In genomic region chr3:72678892-72679291, GRCh38 we compare ENCODE assay signal across 12 cellular contexts.
DNase-seq lines count a peak whose midpoint lies in the region; ATAC-seq and TF ChIP-seq lines count a peak whose summit lies in the region.
"Had no signal": no experiment of that assay in that cellular context is flagged by ENCODE, and none has a peak within 500 bp of the region (broad histone marks: within the 10 kb centered on the region; RNA-seq: fewer than 3 reads in every experiment).

No MANE protein-coding gene starts in this region.

- H3K4me3 Mint-ChIP-seq in GM23338, result no peak overlapping the region
- H3K4me3 Mint-ChIP-seq: activated naive CD4-positive, alpha-beta T cell treated with anti-CD3 and anti-CD28 coated beads, Interleukin-2, amount 50 U/mL, for 24 hours; central memory CD8-positive, alpha-beta T cell; immature natural killer cell had no signal

- no peaks in the 10 kb centered on the region for H3K79me2 ChIP-seq in GM23338 (replicated peaks; ENCODE audit: insufficient read depth)

- TF ChIP-seq CTCF in GM23338 (conservative IDR thresholded peaks at IDR 0.05; ENCODE audit: low read depth in 2 of 2), result no peak

- H3F3A ChIP-seq in GM23338 (replicated peaks; ENCODE audit: low read depth), result no peaks in the 10 kb centered on the region

- no peak overlapping the region for H3K27ac ChIP-seq in GM23338 (ENCODE audit: low read depth)

- no peaks in the 10 kb centered on the region for H4K20me1 ChIP-seq in GM23338 (replicated peaks; ENCODE audit: insufficient read depth)

- H3K27ac Mint-ChIP-seq in GM23338, result no peak overlapping the region
- H3K27ac Mint-ChIP-seq: activated naive CD4-positive, alpha-beta T cell treated with anti-CD3 and anti-CD28 coated beads, Interleukin-2, amount 50 U/mL, for 24 hours had no signal

- no peaks in the 10 kb centered on the region; the same call in 2 of the 3 replicates for H3K4me1 Mint-ChIP-seq in GM23338

- H3K27me3 Mint-ChIP-seq in GM23338 (ENCODE audit: insufficient read depth, low read depth, poor library complexity), result no peaks in the 10 kb centered on the region
- H3K27me3 Mint-ChIP-seq: activated naive CD4-positive, alpha-beta T cell treated with anti-CD3 and anti-CD28 coated beads, Interleukin-2, amount 50 U/mL, for 24 hours had no signal

- H3K27me3 ChIP-seq in GM23338 (ENCODE audit: insufficient read depth), result no peaks in the 10 kb centered on the region

- H3K4me1 ChIP-seq in GM23338 (ENCODE audit: insufficient read depth), result no peaks in the 10 kb centered on the region
- H3K4me1 ChIP-seq: HAP-1 had no signal

- peak; percentile 32 for DNase-seq in A172 (ENCODE audit: low spot score)
- no peak for DNase-seq in GM23338 (ENCODE audit: low spot score)
- peak; percentile 54 for DNase-seq in astrocyte of the hippocampus (ENCODE audit: low read depth, low spot score)
- no peak for DNase-seq in left colon
- DNase-seq in cardiac septum (ENCODE audit: low spot score), result no peak
- no peak for DNase-seq in OCI-M1 (lab: John Stamatoyannopoulos, UW)
- DNase-seq: immature natural killer cell had no signal

- no peaks in the 10 kb centered on the region for H3K36me3 ChIP-seq in GM23338 (ENCODE audit: insufficient read depth)
- H3K36me3 ChIP-seq: HAP-1 had no signal

- peak overlapping the region; percentile 56; the same call in 1 of the 2 replicates for H2AFZ ChIP-seq in GM23338

- no peaks in the 10 kb centered on the region for H3K9me3 Mint-ChIP-seq in GM23338
- H3K9me3 Mint-ChIP-seq: activated naive CD4-positive, alpha-beta T cell treated with anti-CD3 and anti-CD28 coated beads, Interleukin-2, amount 50 U/mL, for 24 hours; central memory CD8-positive, alpha-beta T cell had no signal

- intact Hi-C loops in left colon (cut with DNase I, micrococcal nuclease) (no loop called here), cardiac septum (cut with DNase I) (no loop called here)

- ATAC-seq in GM23338 (no peak), left colon (peak; percentile 66), HG02623 (IDR thresholded peaks at IDR 0.05; ENCODE audit: unreplicated experiment) (no peak), HG03460 (IDR thresholded peaks at IDR 0.05; ENCODE audit: unreplicated experiment) (no peak)

- no peaks in the 10 kb centered on the region for H3K9me2 ChIP-seq in GM23338 (ENCODE audit: insufficient read depth)

- no peak overlapping the region for H3K4me2 ChIP-seq in GM23338

- no peak overlapping the region for H3K4me3 ChIP-seq in GM23338
- H3K4me3 ChIP-seq: HAP-1 had no signal

- H3K36me3 Mint-ChIP-seq in GM23338 (ENCODE audit: low read depth), result no peaks in the 10 kb centered on the region
- H3K36me3 Mint-ChIP-seq: activated naive CD4-positive, alpha-beta T cell treated with anti-CD3 and anti-CD28 coated beads, Interleukin-2, amount 50 U/mL, for 24 hours; immature natural killer cell had no signal

TF ChIP-seq in GM23338, 12 proteins besides CTCF, POLR2A, EP300 and RAD21 (continues in another document):
- TF ChIP-seq NANOG (IDR thresholded peaks at IDR 0.05; ENCODE audit: borderline replicate concordance) (no peak), EZH2 (IDR thresholded peaks at IDR 0.05; ENCODE audit: low read depth, unreplicated experiment) (no peak), JUNB (IDR thresholded peaks at IDR 0.05; ENCODE audit: unreplicated experiment) (no peak), ZNF114 (CRISPR knock-in tag; IDR thresholded peaks at IDR 0.05) (no peak), ETS1 (IDR thresholded peaks at IDR 0.05) (no peak), CREB1 (CRISPR knock-in tag; IDR thresholded peaks at IDR 0.05; ENCODE audit: low read depth) (no peak), ZNF462 (CRISPR knock-in tag; IDR thresholded peaks at IDR 0.05) (no peak), REST (IDR thresholded peaks at IDR 0.05; ENCODE audit: unreplicated experiment) (no peak)

Comparison
In these comparisons a context has a peak if more than half of its experiments do, and no peak if none do; other contexts are left out.
1. DNase-seq: peak in A172 (single experiment) and astrocyte of the hippocampus (single experiment); none in GM23338 (single experiment), left colon (0 of 2), cardiac septum (single experiment) and OCI-M1 (single experiment).